8 cellular contexts compared by ENCODE assay signal in the genomic region with DNA sequence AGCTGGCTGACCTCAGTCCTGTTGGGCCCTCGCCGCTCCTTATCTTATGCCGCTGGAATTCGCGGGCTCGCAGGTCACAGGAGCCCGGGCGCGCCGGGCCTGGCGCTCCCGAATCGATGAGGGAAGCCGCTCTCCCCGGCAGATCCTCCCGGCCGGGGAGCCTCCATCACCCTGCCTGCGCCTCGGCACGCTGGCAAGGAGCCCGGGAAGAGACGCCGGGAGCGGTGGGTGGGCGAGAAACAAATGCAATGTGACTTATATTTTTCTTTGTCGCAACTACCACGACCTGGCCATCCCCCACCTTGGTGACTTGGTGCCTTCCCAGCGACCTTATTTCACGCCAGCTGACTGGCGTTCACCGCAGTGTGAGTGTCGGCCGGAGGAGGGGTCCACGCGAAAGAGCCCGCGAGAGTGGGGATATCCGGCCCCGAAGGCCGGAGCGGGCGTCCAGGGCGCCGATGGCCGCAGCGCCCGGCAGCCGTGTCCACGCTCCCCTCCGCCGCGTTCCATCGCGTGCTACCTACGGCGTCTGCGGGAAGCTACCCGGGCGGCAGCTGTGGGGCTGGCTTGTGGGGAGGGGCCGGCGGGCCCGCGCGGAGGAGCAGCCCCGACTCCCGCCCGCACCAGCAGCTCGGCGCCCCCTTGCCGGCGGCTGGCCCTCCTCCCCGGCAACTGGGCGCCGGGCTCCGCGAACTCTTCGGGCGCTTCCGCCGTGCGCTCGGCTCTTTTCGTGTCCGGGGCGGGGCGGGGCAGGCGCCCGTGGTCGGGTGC. TPM values are rescaled to one million over a fixed set of nuclear protein-coding genes. Genes with fewer than 3 reads are reported as not detected.
DNase-seq lines count a peak whose midpoint lies in the region; ATAC-seq, FAIRE-seq and TF ChIP-seq lines count a peak whose summit lies in the region.

No MANE protein-coding gene starts in this region.

- H3K36me3 Mint-ChIP-seq in T-cell = no peaks in the 10 kb centered on the region

- peaks cover 81% of the 10 kb centered on the region for H3K27me3 ChIP-seq in left ventricle myocardium inferior (ENCODE audit: low read depth)
- H3K27me3 ChIP-seq in upper lobe of right lung = peaks cover 16% of the 10 kb centered on the region

- peak overlapping the region; percentile 78 to 88 (median 87) for H3K4me3 Mint-ChIP-seq in T-cell

- FAIRE-seq in GM12891 (lab: Jason Lieb, UNC) = peak; percentile 85

- H3K27me3 Mint-ChIP-seq in T-cell = peaks cover 8 to 20% of the 10 kb centered on the region in 2 donors

- peak; percentile 70 for DNase-seq in GM12891 (ENCODE audit: insufficient read length, low spot score)
- DNase-seq in NCI-H1105 (lab: John Stamatoyannopoulos, UW) = peak; percentile 77
- DNase-seq in T-cell = peak; percentile 62 to 88 (median 76)
- DNase-seq in amniotic epithelial cell (ENCODE audit: low read depth) = peak; percentile 70
- DNase-seq in left ventricle myocardium inferior = peak; percentile 87
- DNase-seq in posterior vena cava (ENCODE audit: low spot score) = peak; percentile 93
- peak; percentile 89 for DNase-seq in upper lobe of right lung

- H3K4me3 ChIP-seq in left ventricle myocardium inferior = peak overlapping the region; percentile 85
- peak overlapping the region; percentile 59 for H3K4me3 ChIP-seq in upper lobe of right lung

- no peaks in the 10 kb centered on the region for H3K9me3 Mint-ChIP-seq in T-cell

- TF ChIP-seq POLR2A in GM12891 (IDR thresholded peaks at IDR 0.05; ENCODE audit: low read depth, low read length) = peak; percentile 39; the same call in 1 of the 2 replicates

- ATAC-seq in HG02642 (IDR thresholded peaks at IDR 0.05; ENCODE audit: poor library complexity, unreplicated experiment) = peak; percentile 86
- ATAC-seq in T-cell (replicated peaks in 1 of 4) = peak; percentile 92 to 95 (median 94)
- ATAC-seq in upper lobe of right lung = peak; percentile 94

- peak overlapping the region in 1 of 2 donors; percentile 69 for H3K27ac Mint-ChIP-seq in T-cell

- no peaks in the 10 kb centered on the region for H3K9me3 ChIP-seq in left ventricle myocardium inferior (replicated peaks)
- no peaks in the 10 kb centered on the region for H3K9me3 ChIP-seq in upper lobe of right lung

- TF ChIP-seq CTCF in left ventricle myocardium inferior (IDR thresholded peaks at IDR 0.05; ENCODE audit: borderline replicate concordance) = no peak
- no peak for TF ChIP-seq CTCF in upper lobe of right lung (IDR thresholded peaks at IDR 0.05)

- intact Hi-C loops in left ventricle myocardium inferior (cut with micrococcal nuclease) = no loop called here
- intact Hi-C loops in posterior vena cava (cut with DNase I) = loop anchor here in 1 of 2 donors (5.0 kb wide), 1 partner anchor 44 kb away; no protein-coding TSS in a partner anchor
- intact Hi-C loops in upper lobe of right lung (cut with DNase I) = no loop called here

- CTCF ChIA-PET in T-cell (lab: Charles Lee) = no interaction called here

- H3K4me1 ChIP-seq in left ventricle myocardium inferior (peaks cover 76% of the 10 kb centered on the region), upper lobe of right lung (peaks cover 5% of the 10 kb centered on the region)

- peak overlapping the region; percentile 99 for H3K27ac ChIP-seq in left ventricle myocardium inferior (replicated peaks)
- peak overlapping the region; percentile 92 for H3K27ac ChIP-seq in upper lobe of right lung

- H3K4me1 Mint-ChIP-seq in T-cell = peaks cover 29 to 35% (median 32%) of the 10 kb centered on the region in 3 donors

- POLR2A ChIA-PET in T-cell (lab: Charles Lee) = no interaction called here

- H3K36me3 ChIP-seq in left ventricle myocardium inferior (no peaks in the 10 kb centered on the region), upper lobe of right lung (no peaks in the 10 kb centered on the region)

TF ChIP-seq in GM12891, 5 proteins besides CTCF, POLR2A, EP300 and RAD21:
- TF ChIP-seq PAX5 (IDR thresholded peaks at IDR 0.05; ENCODE audit: insufficient read depth, low read length, severe bottlenecking) = no peak
- no peak for TF ChIP-seq SPI1 (IDR thresholded peaks at IDR 0.05; ENCODE audit: low read depth, low read length)
- TF ChIP-seq POU2F2 (IDR thresholded peaks at IDR 0.05; ENCODE audit: low read depth, low read length) = 0 out of 2 replicates have a peak, but pooled peaks have one; percentile 3
- peak; percentile 49; the same call in 1 of the 2 replicates for TF ChIP-seq POLR2AphosphoS5 (IDR thresholded peaks at IDR 0.05; ENCODE audit: low read depth, low read length)
- TF ChIP-seq TAF1 (IDR thresholded peaks at IDR 0.05; ENCODE audit: low read depth, low read length) = peak; percentile 47; the same call in 1 of the 2 replicates

RNA-seq across cellular contexts. Expression of a gene that starts 0.5 kb away (rescaled TPM):
- 10.4 TPM for polyA plus RNA-seq in GM12891 (2012; ENCODE audit: low read depth, missing spikeins)
- total RNA-seq in T-cell = 10 to 100 TPM in 4 of 5 donors, 1 to 10 TPM in 1; 7.8 to 15.0 (median 11.4) TPM
- total RNA-seq in left ventricle myocardium inferior = 43.8 TPM
- total RNA-seq in posterior vena cava = 10 to 100 TPM; 68.0 to 75.8 TPM
- 41.2 TPM for total RNA-seq in upper lobe of right lung

Comparison
In these comparisons a context has a peak if more than half of its experiments do, and no peak if none do; other contexts are left out.
1. Peak in every context shown above with its lines: DNase-seq, ATAC-seq, H3K4me3 ChIP-seq and H3K27ac ChIP-seq.